ENCODE assay signal across 18 cellular contexts in the genomic region with DNA sequence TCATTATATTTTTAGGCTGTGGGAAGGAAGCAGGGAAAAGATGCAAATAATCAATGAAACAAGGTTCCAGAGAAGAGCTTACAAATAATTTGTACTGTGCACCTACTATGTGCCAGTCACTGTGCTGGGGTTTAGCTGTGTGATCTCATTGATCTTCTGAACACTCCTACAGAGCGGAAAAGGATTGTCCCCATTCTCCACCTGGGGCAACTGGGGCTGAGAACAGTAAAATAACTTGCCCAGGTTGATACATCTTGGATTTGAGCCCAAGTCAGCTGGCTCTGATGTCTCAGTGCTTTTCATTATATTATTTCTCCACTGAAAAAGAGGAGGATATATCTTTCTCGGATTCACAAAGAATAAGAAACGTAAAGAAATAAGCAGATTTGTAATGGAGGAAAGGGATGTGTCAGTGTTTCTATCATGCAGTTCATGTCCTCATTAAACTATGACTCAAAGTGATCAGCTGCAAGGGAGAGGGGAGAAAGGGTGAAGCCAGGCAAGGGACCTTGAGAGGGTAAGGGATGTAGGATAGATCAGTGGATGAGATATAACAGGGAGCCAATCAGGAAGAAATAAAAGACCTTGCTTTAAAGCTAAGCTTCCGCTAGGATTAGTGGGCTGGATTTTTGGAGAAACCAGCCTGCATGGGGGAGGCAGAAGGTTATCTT.
DNase-seq lines count a peak whose midpoint lies in the region; ATAC-seq, FAIRE-seq and TF ChIP-seq lines count a peak whose summit lies in the region.
"Had no signal": no experiment of that assay in that cellular context is flagged by ENCODE, and none has a peak within 500 bp of the region (broad histone marks: within the 10 kb centered on the region; RNA-seq: fewer than 3 reads in every experiment).

No MANE protein-coding gene starts in this region.

- H2AFZ ChIP-seq in GM12878 (ENCODE audit: control insufficient read depth, low read depth, low read length): 0 out of 2 replicates have a peak overlapping the region, but pooled peaks have one; percentile 13

- no peaks in the 10 kb centered on the region for H3K27me3 ChIP-seq in GM12878 (replicated peaks in 1 of 2; ENCODE audit: control insufficient read depth in 2 of 2, insufficient read depth in 2 of 2, low read length in 1 of 2)
- H3K27me3 ChIP-seq: dorsolateral prefrontal cortex, heart left ventricle, vagina had no signal

- CTCF ChIA-PET in HEK293 (lab: Yijun Ruan, JAX): interaction anchor here (0.7 kb wide), 1 partner anchor 99 kb away, joined by 4 read pairs; no protein-coding TSS in a partner anchor
- CTCF ChIA-PET in GM12878 (lab: Yijun Ruan, JAX): interaction anchor here (0.9 to 7.4 kb wide), 14 partner anchors 8 to 199 kb away, joined by 3 to 47 read pairs (median 6); no protein-coding TSS in a partner anchor

- TSS peak; percentile 78 for BruUV-seq in GM12878 (replicated peaks; lab: Mats Ljungman, UMichigan)

- DNase-seq in activated naive CD8-positive, alpha-beta T cell treated with anti-CD3 and anti-CD28 coated beads for 36 hours: no peak
- DNase-seq in GM12878 (ENCODE audit: low read depth, low spot score) (no peak), T-helper 1 cell (no peak), NCI-H128 (lab: John Stamatoyannopoulos, UW; ENCODE audit: unreplicated experiment) (no peak), NCI-H146 (lab: John Stamatoyannopoulos, UW) (no peak)
- DNase-seq in stimulated activated naive B cell treated with anti-CD40 and anti-IgM and Interleukin-4, amounts not matched to agents 10 μg/mL and 1 μg/mL and 100 μg/mL, for 72 hours: no peak
- DNase-seq: activated naive CD4-positive, alpha-beta T cell treated with Interleukin-2 at 50 U/mL for 16 hours; dorsolateral prefrontal cortex; GDM1; heart left ventricle; NCI-H1105 treated with DMSO at 0.1 percent for 48 hours; substantia nigra had no signal

- no peak overlapping the region for H3K27ac ChIP-seq in HEK293 (ENCODE audit: extremely low read depth, low read depth, low read length)
- peak overlapping the region; percentile 88 for H3K27ac ChIP-seq in GM12878 (ENCODE audit: control insufficient read depth, insufficient read depth)
- H3K27ac ChIP-seq: dorsolateral prefrontal cortex, heart left ventricle, KMS-11, vagina had no signal

- H3K27ac Mint-ChIP-seq in activated naive CD8-positive, alpha-beta T cell: peak overlapping the region; percentile 9
- no peak overlapping the region for H3K27ac Mint-ChIP-seq in activated naive CD8-positive, alpha-beta T cell treated with anti-CD3 and anti-CD28 coated beads for 36 hours
- H3K27ac Mint-ChIP-seq in stimulated activated naive B cell treated with anti-CD40 and anti-IgM and Interleukin-4, amounts not matched to agents 10 μg/mL and 1 μg/mL and 100 μg/mL, for 72 hours: peak overlapping the region; percentile 52
- H3K27ac Mint-ChIP-seq: T-helper 1 cell treated with Interleukin-12 subunit alpha and Interleukin-12 subunit beta and Interleukin-4 antibody, amounts not matched to agents 30 μg/mL and 1 μg/mL, for 36 hours had no signal

- H3K4me3 Mint-ChIP-seq in activated naive CD8-positive, alpha-beta T cell: no peak overlapping the region
- H3K4me3 Mint-ChIP-seq in activated naive CD8-positive, alpha-beta T cell treated with anti-CD3 and anti-CD28 coated beads for 36 hours: no peak overlapping the region
- peak overlapping the region; percentile 2 to 8 for H3K4me3 Mint-ChIP-seq in stimulated activated naive B cell treated with anti-CD40 and anti-IgM and Interleukin-4, amounts not matched to agents 10 μg/mL and 1 μg/mL and 100 μg/mL, for 72 hours
- H3K4me3 Mint-ChIP-seq: T-helper 1 cell treated with Interleukin-12 subunit alpha and Interleukin-12 subunit beta and Interleukin-4 antibody, amounts not matched to agents 30 μg/mL and 1 μg/mL, for 36 hours had no signal

- no peak for TF ChIP-seq EP300 in GM12878 (IDR thresholded peaks at IDR 0.05; ENCODE audit: borderline replicate concordance in 1 of 2, control insufficient read depth in 1 of 2, low read depth in 2 of 2, low read length in 2 of 2)

- H3K9me3 ChIP-seq in HEK293 (ENCODE audit: control insufficient read depth, insufficient read depth, low read depth, low read length): no peaks in the 10 kb centered on the region
- H3K9me3 ChIP-seq in GM12878 (replicated peaks; ENCODE audit: control insufficient read depth, insufficient read depth, low read length): no peaks in the 10 kb centered on the region
- H3K9me3 ChIP-seq: heart left ventricle, vagina had no signal

- SMC1A ChIA-PET in GM12878 (lab: Charles Lee; ENCODE audit: uncharacterized antibody, unreplicated experiment): interaction anchor here (0.6 to 14.9 kb wide), 16 partner anchors 14 to 199 kb away, joined by 3 to 156 read pairs (median 4); no protein-coding TSS in a partner anchor

- FAIRE-seq in GM12878 (lab: Jason Lieb, UNC): no peak
- FAIRE-seq: islet of Langerhans had no signal

- no peaks in the 10 kb centered on the region for H3K4me1 ChIP-seq in HEK293 (ENCODE audit: control insufficient read depth, insufficient read depth, low read length)
- peaks cover 82% of the 10 kb centered on the region for H3K4me1 ChIP-seq in GM12878 (ENCODE audit: control insufficient read depth, insufficient read depth, low read length)
- H3K4me1 ChIP-seq: vagina had no signal

- WGBS in GM12878 (ENCODE audit: insufficient coverage, insufficient replicate concordance, low lambda C conversion rate, missing lambda C conversion rate): 26% methylated on average over 4 of the region's 4 CpGs

- TF ChIP-seq CTCF in HEK293 (tag by site-specific recombination; IDR thresholded peaks at IDR 0.05): no peak
- TF ChIP-seq CTCF in GM12878 (IDR thresholded peaks at IDR 0.05 in 2 of 3, conservative IDR thresholded peaks at IDR 0.05 in 1 of 3; ENCODE audit: control insufficient read depth in 2 of 3, extremely low read depth in 1 of 3, insufficient read depth in 1 of 3, low read depth in 3 of 3, low read length in 3 of 3): no peak

- RAD21 ChIA-PET in GM12878 (lab: Charles Lee; ENCODE audit: unreplicated experiment): interaction anchor here (0.6 to 7.3 kb wide), 16 partner anchors 11 to 199 kb away, joined by 3 to 80 read pairs (median 5); no protein-coding TSS in a partner anchor

- POLR2A ChIA-PET in HEK293 (lab: Yijun Ruan, JAX) (no interaction called here), GM12878 (lab: Charles Lee) (interaction anchor here (0.6 to 2.3 kb wide), 9 partner anchors 14 to 609 kb away, joined by 3 to 22 read pairs (median 4); no protein-coding TSS in a partner anchor)

- no peaks in the 10 kb centered on the region for H4K20me1 ChIP-seq in GM12878 (ENCODE audit: control insufficient read depth, insufficient read depth)

- no peak for TF ChIP-seq POLR2A in GM12878 (IDR thresholded peaks at IDR 0.05; ENCODE audit: low read depth, low read length)

- H3K27me3 Mint-ChIP-seq in activated naive CD8-positive, alpha-beta T cell: no peaks in the 10 kb centered on the region
- H3K27me3 Mint-ChIP-seq in activated naive CD8-positive, alpha-beta T cell treated with anti-CD3 and anti-CD28 coated beads for 36 hours: no peaks in the 10 kb centered on the region
- no peaks in the 10 kb centered on the region for H3K27me3 Mint-ChIP-seq in stimulated activated naive B cell treated with anti-CD40 and anti-IgM and Interleukin-4, amounts not matched to agents 10 μg/mL and 1 μg/mL and 100 μg/mL, for 72 hours

- peak; percentile 13 for ATAC-seq in GM12878
- ATAC-seq in stimulated activated naive B cell treated with anti-CD40 and anti-IgM and Interleukin-4, amounts not matched to agents 10 μg/mL and 1 μg/mL and 100 μg/mL, for 72 hours (replicated peaks): peak; percentile 31 to 37
- ATAC-seq: heart left ventricle had no signal

- H3K4me2 ChIP-seq in GM12878 (ENCODE audit: control insufficient read depth, insufficient read depth): peak overlapping the region; percentile 91
- H3K4me2 ChIP-seq: KMS-11 had no signal

- intact Hi-C loops in GM12878 (cut with micrococcal nuclease; ENCODE audit: unreplicated experiment): loop anchor here (1.0 to 10.0 kb wide), 2 partner anchors 143 to 859 kb away; a partner anchor contains a TSS

- H3K9ac ChIP-seq in GM12878 (ENCODE audit: control insufficient read depth, insufficient read depth, low read length): peak overlapping the region; percentile 85
- H3K9ac ChIP-seq: KMS-11 had no signal

- peaks cover 42% of the 10 kb centered on the region for H3K79me2 ChIP-seq in GM12878 (ENCODE audit: control insufficient read depth, insufficient read depth, low read length)

- H3K4me1 Mint-ChIP-seq in activated naive CD8-positive, alpha-beta T cell (ENCODE audit: low read depth): peaks cover 12% of the 10 kb centered on the region
- H3K4me1 Mint-ChIP-seq in activated naive CD8-positive, alpha-beta T cell treated with anti-CD3 and anti-CD28 coated beads for 36 hours: peaks cover 23% of the 10 kb centered on the region
- H3K4me1 Mint-ChIP-seq in stimulated activated naive B cell treated with anti-CD40 and anti-IgM and Interleukin-4, amounts not matched to agents 10 μg/mL and 1 μg/mL and 100 μg/mL, for 72 hours: peaks cover 43 to 66% of the 10 kb centered on the region in 2 donors

- H3K9me3 Mint-ChIP-seq in activated naive CD8-positive, alpha-beta T cell (ENCODE audit: low read depth): no peaks in the 10 kb centered on the region
- H3K9me3 Mint-ChIP-seq in activated naive CD8-positive, alpha-beta T cell treated with anti-CD3 and anti-CD28 coated beads for 36 hours: no peaks in the 10 kb centered on the region
- H3K9me3 Mint-ChIP-seq in stimulated activated naive B cell treated with anti-CD40 and anti-IgM and Interleukin-4, amounts not matched to agents 10 μg/mL and 1 μg/mL and 100 μg/mL, for 72 hours: peaks cover 0 to 1% of the 10 kb centered on the region in 2 donors
- H3K9me3 Mint-ChIP-seq: T-helper 1 cell treated with Interleukin-12 subunit alpha and Interleukin-12 subunit beta and Interleukin-4 antibody, amounts not matched to agents 30 μg/mL and 1 μg/mL, for 36 hours had no signal

- H3K36me3 ChIP-seq in HEK293 (ENCODE audit: control insufficient read depth in 2 of 2, insufficient read depth in 1 of 2, low read length in 2 of 2): no peaks in the 10 kb centered on the region
- no peaks in the 10 kb centered on the region; a peak in 1 of 4 replicates for H3K36me3 ChIP-seq in GM12878 (ENCODE audit: control insufficient read depth in 2 of 2, insufficient read depth in 2 of 2, low read length in 1 of 2)
- H3K36me3 ChIP-seq: vagina had no signal

- peaks cover 5% of the 10 kb centered on the region for H3K36me3 Mint-ChIP-seq in activated naive CD8-positive, alpha-beta T cell
- peaks cover 10% of the 10 kb centered on the region for H3K36me3 Mint-ChIP-seq in activated naive CD8-positive, alpha-beta T cell treated with anti-CD3 and anti-CD28 coated beads for 36 hours
- peaks cover 8 to 15% of the 10 kb centered on the region in 2 donors for H3K36me3 Mint-ChIP-seq in stimulated activated naive B cell treated with anti-CD40 and anti-IgM and Interleukin-4, amounts not matched to agents 10 μg/mL and 1 μg/mL and 100 μg/mL, for 72 hours

- in situ Hi-C loops in GM12878 (cut with MboI): loop anchor here (10.0 kb wide), 1 partner anchor 859 kb away; no protein-coding TSS in a partner anchor

- H3K4me3 ChIP-seq in HEK293 (ENCODE audit: low read depth, low read length) (no peak overlapping the region), GM12878 (peak overlapping the region; percentile 68)
- H3K4me3 ChIP-seq: dorsolateral prefrontal cortex, heart left ventricle, vagina had no signal

- TF ChIP-seq RAD21 in GM12878 (IDR thresholded peaks at IDR 0.05; ENCODE audit: insufficient read depth, low read depth, low read length): no peak

TF ChIP-seq in GM12878, 131 proteins besides CTCF, POLR2A, EP300 and RAD21 (continues in another document):
- no peak for TF ChIP-seq ZNF207 (IDR thresholded peaks at IDR 0.05; ENCODE audit: borderline replicate concordance)

Comparison
In these comparisons a context has a peak if more than half of its experiments do, and no peak if none do; other contexts are left out.
1. H3K4me3 Mint-ChIP-seq: peak in stimulated activated naive B cell treated with anti-CD40 and anti-IgM and Interleukin-4, amounts not matched to agents 10 μg/mL and 1 μg/mL and 100 μg/mL, for 72 hours (2 of 2); none in activated naive CD8-positive, alpha-beta T cell (single experiment) and activated naive CD8-positive, alpha-beta T cell treated with anti-CD3 and anti-CD28 coated beads for 36 hours (single experiment).